ENCODE assay signal across 33 cellular contexts in the genomic region with DNA sequence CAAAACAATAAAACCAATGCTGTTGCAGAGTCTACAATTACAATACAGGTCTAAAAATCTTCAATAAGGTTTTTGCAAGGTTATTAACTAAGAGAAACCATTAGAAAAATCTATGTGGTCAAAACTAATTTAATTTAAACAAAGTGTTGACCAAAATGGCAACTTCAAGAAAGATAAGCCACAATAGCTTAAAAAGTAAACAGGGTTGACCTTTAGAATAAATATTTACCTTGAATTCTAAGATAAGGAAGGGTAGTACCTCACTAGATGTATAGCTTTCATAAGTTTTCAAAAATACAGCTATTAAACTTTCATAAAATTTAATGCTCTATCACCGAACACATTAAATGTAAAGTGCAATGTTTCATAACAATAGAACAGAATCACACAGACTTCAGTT.
"Had no signal": no experiment of that assay in that cellular context is flagged by ENCODE, and none has a peak within 500 bp of the region (broad histone marks: within the 10 kb centered on the region; RNA-seq: fewer than 3 reads in every experiment).

No MANE protein-coding gene starts in this region.

- H3K4me3 Mint-ChIP-seq: activated CD4-positive, alpha-beta memory T cell treated with anti-CD3 and anti-CD28 coated beads for 36 hours; activated CD4-positive, alpha-beta T cell treated with anti-CD3 and anti-CD28 coated beads for 36 hours; activated CD4-positive, alpha-beta T cell treated with anti-CD3 and anti-CD28 coated beads, Interleukin-2, amount 10 ng/mL, durations not matched to agents 24 days and 14 days; activated CD8-positive, alpha-beta memory T cell treated with anti-CD3 and anti-CD28 coated beads, Interleukin-2, amount 10 ng/mL, durations not matched to agents 7 days and 5 days; activated CD8-positive, alpha-beta T cell treated with anti-CD3 and anti-CD28 coated beads, Interleukin-2, amount 10 ng/mL, durations not matched to agents 7 days and 5 days; activated naive CD4-positive, alpha-beta T cell treated with anti-CD3 and anti-CD28 coated beads for 36 hours; activated naive CD4-positive, alpha-beta T cell treated with anti-CD3 and anti-CD28 coated beads, Interleukin-2, amount 50 U/mL, for 24 hours; activated naive CD8-positive, alpha-beta T cell treated with anti-CD3 and anti-CD28 coated beads, Interleukin-2, amount 10 ng/mL, durations not matched to agents 7 days and 5 days; activated T-helper 1 cell treated with anti-CD3 and anti-CD28 coated beads, Interleukin-12 subunit alpha, Interleukin-12 subunit beta, Interleukin-2, Interleukin-4 antibody, amounts not matched to agents 30 ng/mL and 10 ng/mL and 1 ng/mL, durations not matched to agents 14 hours and 24 hours and 36 hours; brain; dendritic cell treated with granulocyte-macrophage colony-stimulating factor and Interleukin-4, amounts not matched to agents 40 ng/mL and 50 ng/mL, for 4 days; effector memory CD8-positive, alpha-beta T cell; T-helper 17 cell had no signal

- H3K4me1 Mint-ChIP-seq: activated naive CD4-positive, alpha-beta T cell treated with anti-CD3 and anti-CD28 coated beads, Interleukin-2, amount 50 U/mL, for 24 hours had no signal

- H3K9me3 Mint-ChIP-seq: activated CD4-positive, alpha-beta memory T cell treated with anti-CD3 and anti-CD28 coated beads for 36 hours; activated CD4-positive, alpha-beta T cell treated with anti-CD3 and anti-CD28 coated beads, Interleukin-2, amount 10 ng/mL, durations not matched to agents 24 days and 14 days; activated naive CD4-positive, alpha-beta T cell treated with anti-CD3 and anti-CD28 coated beads for 36 hours; activated naive CD4-positive, alpha-beta T cell treated with anti-CD3 and anti-CD28 coated beads, Interleukin-2, amount 50 U/mL, for 24 hours; effector memory CD8-positive, alpha-beta T cell had no signal

- H3K36me3 ChIP-seq: breast epithelium, cardiac muscle cell, gastrocnemius medialis had no signal

- H3K4me1 ChIP-seq: ascending aorta, breast epithelium, esophagus muscularis mucosa, foreskin keratinocyte, gastrocnemius medialis, heart left ventricle had no signal

- H3K27ac Mint-ChIP-seq: activated CD4-positive, alpha-beta memory T cell treated with anti-CD3 and anti-CD28 coated beads for 36 hours; activated CD4-positive, alpha-beta T cell treated with anti-CD3 and anti-CD28 coated beads for 36 hours; activated CD4-positive, alpha-beta T cell treated with anti-CD3 and anti-CD28 coated beads, Interleukin-2, amount 10 ng/mL, durations not matched to agents 24 days and 14 days; activated CD8-positive, alpha-beta T cell treated with anti-CD3 and anti-CD28 coated beads, Interleukin-2, amount 10 ng/mL, durations not matched to agents 7 days and 5 days; activated naive CD4-positive, alpha-beta T cell treated with anti-CD3 and anti-CD28 coated beads for 36 hours; activated naive CD4-positive, alpha-beta T cell treated with anti-CD3 and anti-CD28 coated beads, Interleukin-2, amount 50 U/mL, for 24 hours; activated naive CD8-positive, alpha-beta T cell treated with anti-CD3 and anti-CD28 coated beads, Interleukin-2, amount 10 ng/mL, durations not matched to agents 7 days and 5 days; activated T-helper 1 cell treated with anti-CD3 and anti-CD28 coated beads, Interleukin-12 subunit alpha, Interleukin-12 subunit beta, Interleukin-2, Interleukin-4 antibody, amounts not matched to agents 30 ng/mL and 10 ng/mL and 1 ng/mL, durations not matched to agents 14 hours and 24 hours and 36 hours; brain; dendritic cell treated with granulocyte-macrophage colony-stimulating factor and Interleukin-4, amounts not matched to agents 40 ng/mL and 50 ng/mL, for 4 days; effector memory CD8-positive, alpha-beta T cell; T-helper 17 cell had no signal

- DNase-seq: activated CD4-positive, alpha-beta memory T cell treated with anti-CD3 and anti-CD28 coated beads for 36 hours; activated CD4-positive, alpha-beta T cell treated with anti-CD3 and anti-CD28 coated beads for 36 hours; activated CD4-positive, CD25-positive, alpha-beta regulatory T cell; activated CD4-positive, CD25-positive, alpha-beta regulatory T cell treated with anti-CD3 and anti-CD28 coated beads, Interleukin-2, amount 50 U/mL, for 72 hours; activated CD8-positive, alpha-beta memory T cell treated with anti-CD3 and anti-CD28 coated beads, Interleukin-2, amount 10 ng/mL, durations not matched to agents 7 days and 5 days; activated CD8-positive, alpha-beta memory T cell treated with anti-CD3 and anti-CD28 coated beads, Interleukin-2, amount 50 U/mL, for 4 hours; activated CD8-positive, alpha-beta T cell treated with anti-CD3 and anti-CD28 coated beads, Interleukin-2, amount 10 ng/mL, durations not matched to agents 7 days and 5 days; activated effector memory CD4-positive, alpha-beta T cell treated with anti-CD3 and anti-CD28 coated beads, Interleukin-2, amount 50 U/mL, for 16 hours; activated naive CD4-positive, alpha-beta T cell treated with anti-CD3 and anti-CD28 coated beads for 36 hours; activated naive CD8-positive, alpha-beta T cell treated with anti-CD3 and anti-CD28 coated beads, Interleukin-2, amount 10 ng/mL, durations not matched to agents 7 days and 5 days; activated T-cell treated with anti-CD3 and anti-CD28 coated beads, Interleukin-2, amount 50 U/mL, for 1 hour; activated T-cell treated with anti-CD3 and anti-CD28 coated beads, Interleukin-2, amount 50 U/mL, for 48 hours; central memory CD4-positive, alpha-beta T cell; cerebellar nuclear complex; dorsolateral prefrontal cortex; effector memory CD8-positive, alpha-beta T cell; erythroblast; foreskin keratinocyte; gastrocnemius medialis; glutamatergic neuron; heart left ventricle; T-helper 17 cell; T1000 had no signal

- H3K4me3 ChIP-seq: ascending aorta, breast epithelium, cardiac muscle cell, coronary artery, dorsolateral prefrontal cortex, esophagus muscularis mucosa, gastrocnemius medialis, heart left ventricle had no signal

- H3K27ac ChIP-seq: ascending aorta, breast epithelium, cardiac muscle cell, coronary artery, dorsolateral prefrontal cortex, esophagus muscularis mucosa, foreskin keratinocyte, gastrocnemius medialis, heart left ventricle had no signal

- H3K27me3 ChIP-seq: ascending aorta, breast epithelium, cardiac muscle cell, dorsolateral prefrontal cortex, esophagus muscularis mucosa, foreskin keratinocyte, gastrocnemius medialis, heart left ventricle had no signal

- ATAC-seq: activated CD4-positive, alpha-beta T cell treated with anti-CD3 and anti-CD28 coated beads for 36 hours; activated CD8-positive, alpha-beta memory T cell treated with anti-CD3 and anti-CD28 coated beads, Interleukin-2, amount 10 ng/mL, durations not matched to agents 7 days and 5 days; activated CD8-positive, alpha-beta T cell treated with anti-CD3 and anti-CD28 coated beads, Interleukin-2, amount 10 ng/mL, durations not matched to agents 7 days and 5 days; effector memory CD8-positive, alpha-beta T cell; foreskin keratinocyte; gastrocnemius medialis; heart left ventricle; T-helper 17 cell had no signal

- H3K9me3 ChIP-seq: ascending aorta, breast epithelium, esophagus muscularis mucosa, gastrocnemius medialis, heart left ventricle had no signal

- H3K27me3 Mint-ChIP-seq: activated CD4-positive, alpha-beta memory T cell treated with anti-CD3 and anti-CD28 coated beads for 36 hours; activated CD4-positive, alpha-beta T cell treated with anti-CD3 and anti-CD28 coated beads for 36 hours; activated CD4-positive, alpha-beta T cell treated with anti-CD3 and anti-CD28 coated beads, Interleukin-2, amount 10 ng/mL, durations not matched to agents 24 days and 14 days; activated CD8-positive, alpha-beta memory T cell treated with anti-CD3 and anti-CD28 coated beads, Interleukin-2, amount 10 ng/mL, durations not matched to agents 7 days and 5 days; activated naive CD4-positive, alpha-beta T cell treated with anti-CD3 and anti-CD28 coated beads, Interleukin-2, amount 50 U/mL, for 24 hours; activated naive CD8-positive, alpha-beta T cell treated with anti-CD3 and anti-CD28 coated beads, Interleukin-2, amount 10 ng/mL, durations not matched to agents 7 days and 5 days; brain; dendritic cell treated with granulocyte-macrophage colony-stimulating factor and Interleukin-4, amounts not matched to agents 40 ng/mL and 50 ng/mL, for 4 days; effector memory CD8-positive, alpha-beta T cell; T-helper 17 cell had no signal
